ENCODE assay signal across 10 cellular contexts in the genomic region with DNA sequence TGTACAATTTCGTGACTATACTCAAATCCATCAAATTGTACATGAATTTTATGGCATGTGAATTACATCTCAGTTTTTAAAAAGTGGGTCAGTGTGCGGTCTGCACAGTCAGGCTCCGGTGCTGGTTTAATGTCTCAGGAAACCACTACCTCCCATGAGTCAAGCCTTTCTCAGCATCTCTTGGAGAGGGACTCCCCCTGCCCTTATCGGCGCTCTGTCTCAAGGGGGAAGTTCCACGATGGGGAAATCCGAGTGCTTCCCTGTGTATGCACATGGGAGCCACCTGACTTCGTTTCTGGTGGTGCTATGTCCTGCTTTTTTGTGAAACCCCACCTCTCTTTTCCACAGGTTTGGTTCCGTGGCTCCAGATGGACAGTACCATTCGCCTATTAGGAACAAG.
DNase-seq lines count a peak whose midpoint lies in the region; ATAC-seq, FAIRE-seq and TF ChIP-seq lines count a peak whose summit lies in the region.
"Had no signal": no experiment of that assay in that cellular context is flagged by ENCODE, and none has a peak within 500 bp of the region (broad histone marks: within the 10 kb centered on the region; RNA-seq: fewer than 3 reads in every experiment).

No MANE protein-coding gene starts in this region.

- WGBS in heart right ventricle, 2 donors = 86 to 90% methylated on average over 10 of the region's 10 CpGs

- ATAC-seq in HG02623 (IDR thresholded peaks at IDR 0.05; ENCODE audit: unreplicated experiment) (peak; percentile 56), memory B cell (ENCODE audit: low read depth) (peak; percentile 84), heart right ventricle (no peak), GM18861 (IDR thresholded peaks at IDR 0.05; ENCODE audit: unreplicated experiment) (no peak)
- peak; percentile 96 to 98 for ATAC-seq in activated CD4-positive, CD25-positive, alpha-beta regulatory T cell treated with anti-CD3 and anti-CD28 coated beads, Interleukin-2, amount 50 U/mL, for 24 hours

- no peak for FAIRE-seq in D721Med (lab: Jason Lieb, UNC)

- H3K4me1 ChIP-seq in heart right ventricle = peaks cover 0 to 15% (median 4%) of the 10 kb centered on the region in 9 donors
- H3K4me1 ChIP-seq: Peyer's patch had no signal

- H3K27ac ChIP-seq in heart right ventricle = no peak overlapping the region
- H3K27ac ChIP-seq: GM23248, Peyer's patch had no signal

- H3K36me3 Mint-ChIP-seq in CD14-positive monocyte (no peaks in the 10 kb centered on the region), memory B cell (peaks cover 3% of the 10 kb centered on the region)

- H3K27me3 Mint-ChIP-seq in CD14-positive monocyte (ENCODE audit: low read depth in 3 of 3) = peaks cover 21 to 48% (median 31%) of the 10 kb centered on the region in 3 donors
- H3K27me3 Mint-ChIP-seq in memory B cell = peaks cover 30% of the 10 kb centered on the region

- DNase-seq in CD14-positive monocyte (ENCODE audit: low spot score) = peak; percentile 80
- peak in 1 of 2 donors; percentile 25 for DNase-seq in memory B cell (ENCODE audit: low spot score in 2 of 2)
- no peak for DNase-seq in heart right ventricle
- no peak for DNase-seq in D721Med (ENCODE audit: insufficient read length, low spot score)
- DNase-seq in NCI-H2029 (lab: John Stamatoyannopoulos, UW) = no peak
- DNase-seq: GM23248 had no signal

- H3K27me3 ChIP-seq in heart right ventricle = peaks cover 0 to 26% (median 7%) of the 10 kb centered on the region in 7 donors
- H3K27me3 ChIP-seq: Peyer's patch had no signal

- H3K4me3 Mint-ChIP-seq in CD14-positive monocyte = peak overlapping the region in 1 of 2 donors; percentile 60
- H3K4me3 Mint-ChIP-seq in memory B cell = no peak overlapping the region

- peak overlapping the region in 1 of 7 donors; percentile 5 for H3K27ac Mint-ChIP-seq in CD14-positive monocyte
- peak overlapping the region; percentile 71 for H3K27ac Mint-ChIP-seq in memory B cell

- intact Hi-C loops in CD14-positive monocyte (cut with micrococcal nuclease) (no loop called here), heart right ventricle (cut with DNase I) (no loop called here)

- H3K9me3 ChIP-seq in heart right ventricle = peaks cover 0 to 13% (median 0%) of the 10 kb centered on the region in 11 donors
- H3K9me3 ChIP-seq: Peyer's patch had no signal

- no peak overlapping the region for H3K4me3 ChIP-seq in heart right ventricle
- H3K4me3 ChIP-seq: GM23248, Peyer's patch had no signal

- H3K9me3 Mint-ChIP-seq in CD14-positive monocyte (peaks cover under 1 to 13% (median 6%) of the 10 kb centered on the region in 7 donors), memory B cell (peaks cover 5% of the 10 kb centered on the region)

- H3K4me1 Mint-ChIP-seq in CD14-positive monocyte (peaks cover 15% of the 10 kb centered on the region), memory B cell (peaks cover 19% of the 10 kb centered on the region)

- TF ChIP-seq CTCF in CD14-positive monocyte (IDR thresholded peaks at IDR 0.05) (no peak), heart right ventricle (IDR thresholded peaks at IDR 0.05) (no peak), D721Med (IDR thresholded peaks at IDR 0.05; ENCODE audit: insufficient read depth, missing control alignments) (no peak)

- H3K36me3 ChIP-seq in heart right ventricle = no peaks in the 10 kb centered on the region
- H3K36me3 ChIP-seq: Peyer's patch had no signal

Comparison
In these comparisons a context has a peak if more than half of its experiments do, and no peak if none do; other contexts are left out.
1. ATAC-seq: peak in HG02623 (single experiment), activated CD4-positive, CD25-positive, alpha-beta regulatory T cell treated with anti-CD3 and anti-CD28 coated beads, Interleukin-2, amount 50 U/mL, for 24 hours (2 of 2) and memory B cell (single experiment); none in heart right ventricle (0 of 8) and GM18861 (single experiment).